In the genomic region with DNA sequence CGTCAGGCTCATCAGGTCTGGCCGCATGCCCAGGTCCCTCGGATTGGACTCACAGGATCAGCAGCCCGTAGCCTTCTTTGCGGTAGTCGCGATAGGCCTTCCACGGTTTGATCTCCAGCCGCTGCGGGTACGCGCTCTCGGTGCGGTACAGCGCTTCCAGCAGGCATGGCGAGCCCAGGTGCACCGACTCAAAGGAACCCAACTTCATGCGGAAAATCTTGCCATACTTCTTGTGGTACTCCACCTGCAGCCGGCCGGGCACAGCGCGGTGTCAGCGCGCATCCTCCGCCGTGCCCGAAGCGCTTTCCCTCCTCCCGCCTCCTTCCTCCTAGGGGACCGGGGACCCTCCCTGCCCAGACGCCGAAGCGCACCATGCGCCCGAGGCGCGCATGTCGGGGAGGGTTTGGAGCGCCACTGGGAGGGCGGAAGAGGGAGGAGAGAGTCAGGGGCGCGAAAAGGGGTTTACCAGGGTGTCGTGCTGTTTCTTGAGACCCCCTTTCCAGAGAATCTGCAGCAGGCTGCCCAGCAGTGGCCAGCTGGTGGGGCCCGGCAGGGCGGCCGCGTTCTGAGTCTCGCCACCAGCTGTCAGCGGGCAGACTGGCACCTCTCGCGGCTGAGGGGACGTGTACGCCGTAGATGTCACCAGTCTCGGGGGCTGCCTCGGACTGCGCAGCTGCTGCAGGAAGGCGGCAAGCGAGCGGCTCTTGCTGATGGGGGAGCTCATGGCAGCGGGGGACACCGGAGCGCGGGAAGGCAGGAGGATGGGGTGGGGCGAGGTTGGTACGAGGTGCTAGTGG, we compare ENCODE assay signal across 1 cellular context.
TF ChIP-seq lines count a peak whose summit lies in the region.

No MANE protein-coding gene starts in this region.

TF ChIP-seq in HepG2, 621 proteins besides CTCF, POLR2A, EP300 and RAD21 (continued from another document):
- TF ChIP-seq MTF2 (CRISPR knock-in tag; IDR thresholded peaks at IDR 0.05; ENCODE audit: borderline replicate concordance) (peak; percentile 68; the same call in 1 of the 2 replicates), ZNF33A (CRISPR knock-in tag; IDR thresholded peaks at IDR 0.05; ENCODE audit: borderline replicate concordance) (no peak), ZNF672 (CRISPR knock-in tag; IDR thresholded peaks at IDR 0.05) (no peak), ZNF782 (CRISPR knock-in tag; IDR thresholded peaks at IDR 0.05; ENCODE audit: borderline replicate concordance) (no peak), ZFAT (CRISPR knock-in tag; conservative IDR thresholded peaks at IDR 0.05) (no peak), ZNF709 (CRISPR knock-in tag; IDR thresholded peaks at IDR 0.05) (no peak), ZNF230 (CRISPR knock-in tag; IDR thresholded peaks at IDR 0.05) (no peak), SALL1 (CRISPR knock-in tag; IDR thresholded peaks at IDR 0.05) (0 out of 2 replicates have a peak, but pooled peaks have one; percentile 10), ZNF138 (CRISPR knock-in tag; IDR thresholded peaks at IDR 0.05; ENCODE audit: low read depth) (no peak), DPF2 (CRISPR knock-in tag; IDR thresholded peaks at IDR 0.05; ENCODE audit: borderline replicate concordance, low read depth) (no peak), ZNF713 (CRISPR knock-in tag; IDR thresholded peaks at IDR 0.05) (no peak), RBAK (CRISPR knock-in tag; IDR thresholded peaks at IDR 0.05) (no peak), TMF1 (CRISPR knock-in tag; IDR thresholded peaks at IDR 0.05; ENCODE audit: low read depth) (no peak), RBM22 (optimal IDR thresholded peaks at IDR 0.05; ENCODE audit: low read length) (no peak), ZNF317 (CRISPR knock-in tag; IDR thresholded peaks at IDR 0.05) (no peak), PLRG1 (conservative IDR thresholded peaks at IDR 0.05) (no peak), ZNF790 (CRISPR knock-in tag; IDR thresholded peaks at IDR 0.05; ENCODE audit: borderline replicate concordance) (no peak), ZFP37 (CRISPR knock-in tag; IDR thresholded peaks at IDR 0.05; ENCODE audit: borderline replicate concordance) (no peak), TBP (CRISPR knock-in tag; IDR thresholded peaks at IDR 0.05) (no peak), ZFYVE20 (CRISPR knock-in tag; IDR thresholded peaks at IDR 0.05; ENCODE audit: borderline replicate concordance, low read depth) (no peak), SRF (IDR thresholded peaks at IDR 0.05; ENCODE audit: low read depth, low read length) (no peak), TEAD3 (CRISPR knock-in tag; optimal IDR thresholded peaks at IDR 0.05; ENCODE audit: borderline replicate concordance) (no peak), ELF3 (CRISPR knock-in tag; IDR thresholded peaks at IDR 0.05) (no peak), JDP2 (CRISPR knock-in tag; IDR thresholded peaks at IDR 0.05; ENCODE audit: borderline replicate concordance) (no peak), KMT2A (CRISPR knock-in tag; IDR thresholded peaks at IDR 0.05) (no peak), MAF1 (CRISPR knock-in tag; IDR thresholded peaks at IDR 0.05; ENCODE audit: borderline replicate concordance) (no peak), MBD4 (IDR thresholded peaks at IDR 0.05; ENCODE audit: borderline replicate concordance, low read length) (no peak), ZNF768 (CRISPR knock-in tag; IDR thresholded peaks at IDR 0.05) (0 out of 2 replicates have a peak, but pooled peaks have one; percentile 13), IRX3 (CRISPR knock-in tag; IDR thresholded peaks at IDR 0.05; ENCODE audit: borderline replicate concordance, low read depth) (no peak), ZZZ3 (CRISPR knock-in tag; IDR thresholded peaks at IDR 0.05; ENCODE audit: borderline replicate concordance) (no peak), ELF1 (CRISPR knock-in tag; IDR thresholded peaks at IDR 0.05) (no peak), SALL2 (CRISPR knock-in tag; IDR thresholded peaks at IDR 0.05) (no peak), ZNF235 (CRISPR knock-in tag; IDR thresholded peaks at IDR 0.05; ENCODE audit: borderline replicate concordance) (no peak), ZNF44 (CRISPR knock-in tag; IDR thresholded peaks at IDR 0.05) (no peak), MAFF (IDR thresholded peaks at IDR 0.05; ENCODE audit: low read depth, low read length) (no peak), SRSF1 (optimal IDR thresholded peaks at IDR 0.05; ENCODE audit: low read depth, low read length) (peak; percentile 8), DR1 (CRISPR knock-in tag; IDR thresholded peaks at IDR 0.05) (no peak; the same call in 1 of the 2 replicates), KLF12 (CRISPR knock-in tag; IDR thresholded peaks at IDR 0.05; ENCODE audit: borderline replicate concordance) (no peak), JUN (CRISPR knock-in tag; IDR thresholded peaks at IDR 0.05) (no peak), MAFG (CRISPR knock-in tag; IDR thresholded peaks at IDR 0.05) (no peak), NFE2L2 (IDR thresholded peaks at IDR 0.05; ENCODE audit: low read length) (no peak)
- TF ChIP-seq, protein P1, sequence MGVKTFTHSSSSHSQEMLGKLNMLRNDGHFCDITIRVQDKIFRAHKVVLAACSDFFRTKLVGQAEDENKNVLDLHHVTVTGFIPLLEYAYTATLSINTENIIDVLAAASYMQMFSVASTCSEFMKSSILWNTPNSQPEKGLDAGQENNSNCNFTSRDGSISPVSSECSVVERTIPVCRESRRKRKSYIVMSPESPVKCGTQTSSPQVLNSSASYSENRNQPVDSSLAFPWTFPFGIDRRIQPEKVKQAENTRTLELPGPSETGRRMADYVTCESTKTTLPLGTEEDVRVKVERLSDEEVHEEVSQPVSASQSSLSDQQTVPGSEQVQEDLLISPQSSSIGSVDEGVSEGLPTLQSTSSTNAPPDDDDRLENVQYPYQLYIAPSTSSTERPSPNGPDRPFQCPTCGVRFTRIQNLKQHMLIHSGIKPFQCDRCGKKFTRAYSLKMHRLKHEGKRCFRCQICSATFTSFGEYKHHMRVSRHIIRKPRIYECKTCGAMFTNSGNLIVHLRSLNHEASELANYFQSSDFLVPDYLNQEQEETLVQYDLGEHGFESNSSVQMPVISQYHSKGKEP (CRISPR knock-in tag; IDR thresholded peaks at IDR 0.05) = no peak
- TF ChIP-seq, protein P2, sequence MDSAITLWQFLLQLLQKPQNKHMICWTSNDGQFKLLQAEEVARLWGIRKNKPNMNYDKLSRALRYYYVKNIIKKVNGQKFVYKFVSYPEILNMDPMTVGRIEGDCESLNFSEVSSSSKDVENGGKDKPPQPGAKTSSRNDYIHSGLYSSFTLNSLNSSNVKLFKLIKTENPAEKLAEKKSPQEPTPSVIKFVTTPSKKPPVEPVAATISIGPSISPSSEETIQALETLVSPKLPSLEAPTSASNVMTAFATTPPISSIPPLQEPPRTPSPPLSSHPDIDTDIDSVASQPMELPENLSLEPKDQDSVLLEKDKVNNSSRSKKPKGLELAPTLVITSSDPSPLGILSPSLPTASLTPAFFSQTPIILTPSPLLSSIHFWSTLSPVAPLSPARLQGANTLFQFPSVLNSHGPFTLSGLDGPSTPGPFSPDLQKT (CRISPR knock-in tag; IDR thresholded peaks at IDR 0.05; ENCODE audit: borderline replicate concordance) = no peak
- TF ChIP-seq, protein P3, sequence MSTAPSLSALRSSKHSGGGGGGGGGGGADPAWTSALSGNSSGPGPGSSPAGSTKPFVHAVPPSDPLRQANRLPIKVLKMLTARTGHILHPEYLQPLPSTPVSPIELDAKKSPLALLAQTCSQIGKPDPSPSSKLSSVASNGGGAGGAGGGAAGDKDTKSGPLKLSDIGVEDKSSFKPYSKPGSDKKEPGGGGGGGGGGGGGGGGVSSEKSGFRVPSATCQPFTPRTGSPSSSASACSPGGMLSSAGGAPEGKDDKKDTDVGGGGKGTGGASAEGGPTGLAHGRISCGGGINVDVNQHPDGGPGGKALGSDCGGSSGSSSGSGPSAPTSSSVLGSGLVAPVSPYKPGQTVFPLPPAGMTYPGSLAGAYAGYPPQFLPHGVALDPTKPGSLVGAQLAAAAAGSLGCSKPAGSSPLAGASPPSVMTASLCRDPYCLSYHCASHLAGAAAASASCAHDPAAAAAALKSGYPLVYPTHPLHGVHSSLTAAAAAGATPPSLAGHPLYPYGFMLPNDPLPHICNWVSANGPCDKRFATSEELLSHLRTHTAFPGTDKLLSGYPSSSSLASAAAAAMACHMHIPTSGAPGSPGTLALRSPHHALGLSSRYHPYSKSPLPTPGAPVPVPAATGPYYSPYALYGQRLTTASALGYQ (CRISPR knock-in tag; IDR thresholded peaks at IDR 0.05) = peak; percentile 3; the same call in 1 of the 2 replicates
- TF ChIP-seq, protein P4, sequence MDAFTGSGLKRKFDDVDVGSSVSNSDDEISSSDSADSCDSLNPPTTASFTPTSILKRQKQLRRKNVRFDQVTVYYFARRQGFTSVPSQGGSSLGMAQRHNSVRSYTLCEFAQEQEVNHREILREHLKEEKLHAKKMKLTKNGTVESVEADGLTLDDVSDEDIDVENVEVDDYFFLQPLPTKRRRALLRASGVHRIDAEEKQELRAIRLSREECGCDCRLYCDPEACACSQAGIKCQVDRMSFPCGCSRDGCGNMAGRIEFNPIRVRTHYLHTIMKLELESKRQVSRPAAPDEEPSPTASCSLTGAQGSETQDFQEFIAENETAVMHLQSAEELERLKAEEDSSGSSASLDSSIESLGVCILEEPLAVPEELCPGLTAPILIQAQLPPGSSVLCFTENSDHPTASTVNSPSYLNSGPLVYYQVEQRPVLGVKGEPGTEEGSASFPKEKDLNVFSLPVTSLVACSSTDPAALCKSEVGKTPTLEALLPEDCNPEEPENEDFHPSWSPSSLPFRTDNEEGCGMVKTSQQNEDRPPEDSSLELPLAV (CRISPR knock-in tag; conservative IDR thresholded peaks at IDR 0.05; ENCODE audit: low read depth) = no peak
- TF ChIP-seq, protein P5, sequence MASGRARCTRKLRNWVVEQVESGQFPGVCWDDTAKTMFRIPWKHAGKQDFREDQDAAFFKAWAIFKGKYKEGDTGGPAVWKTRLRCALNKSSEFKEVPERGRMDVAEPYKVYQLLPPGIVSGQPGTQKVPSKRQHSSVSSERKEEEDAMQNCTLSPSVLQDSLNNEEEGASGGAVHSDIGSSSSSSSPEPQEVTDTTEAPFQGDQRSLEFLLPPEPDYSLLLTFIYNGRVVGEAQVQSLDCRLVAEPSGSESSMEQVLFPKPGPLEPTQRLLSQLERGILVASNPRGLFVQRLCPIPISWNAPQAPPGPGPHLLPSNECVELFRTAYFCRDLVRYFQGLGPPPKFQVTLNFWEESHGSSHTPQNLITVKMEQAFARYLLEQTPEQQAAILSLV (CRISPR knock-in tag; IDR thresholded peaks at IDR 0.05; ENCODE audit: borderline replicate concordance) = no peak
- TF ChIP-seq, protein P6, sequence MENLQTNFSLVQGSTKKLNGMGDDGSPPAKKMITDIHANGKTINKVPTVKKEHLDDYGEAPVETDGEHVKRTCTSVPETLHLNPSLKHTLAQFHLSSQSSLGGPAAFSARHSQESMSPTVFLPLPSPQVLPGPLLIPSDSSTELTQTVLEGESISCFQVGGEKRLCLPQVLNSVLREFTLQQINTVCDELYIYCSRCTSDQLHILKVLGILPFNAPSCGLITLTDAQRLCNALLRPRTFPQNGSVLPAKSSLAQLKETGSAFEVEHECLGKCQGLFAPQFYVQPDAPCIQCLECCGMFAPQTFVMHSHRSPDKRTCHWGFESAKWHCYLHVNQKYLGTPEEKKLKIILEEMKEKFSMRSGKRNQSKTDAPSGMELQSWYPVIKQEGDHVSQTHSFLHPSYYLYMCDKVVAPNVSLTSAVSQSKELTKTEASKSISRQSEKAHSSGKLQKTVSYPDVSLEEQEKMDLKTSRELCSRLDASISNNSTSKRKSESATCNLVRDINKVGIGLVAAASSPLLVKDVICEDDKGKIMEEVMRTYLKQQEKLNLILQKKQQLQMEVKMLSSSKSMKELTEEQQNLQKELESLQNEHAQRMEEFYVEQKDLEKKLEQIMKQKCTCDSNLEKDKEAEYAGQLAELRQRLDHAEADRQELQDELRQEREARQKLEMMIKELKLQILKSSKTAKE (CRISPR knock-in tag; IDR thresholded peaks at IDR 0.05; ENCODE audit: borderline replicate concordance) = no peak
